In the genomic region with DNA sequence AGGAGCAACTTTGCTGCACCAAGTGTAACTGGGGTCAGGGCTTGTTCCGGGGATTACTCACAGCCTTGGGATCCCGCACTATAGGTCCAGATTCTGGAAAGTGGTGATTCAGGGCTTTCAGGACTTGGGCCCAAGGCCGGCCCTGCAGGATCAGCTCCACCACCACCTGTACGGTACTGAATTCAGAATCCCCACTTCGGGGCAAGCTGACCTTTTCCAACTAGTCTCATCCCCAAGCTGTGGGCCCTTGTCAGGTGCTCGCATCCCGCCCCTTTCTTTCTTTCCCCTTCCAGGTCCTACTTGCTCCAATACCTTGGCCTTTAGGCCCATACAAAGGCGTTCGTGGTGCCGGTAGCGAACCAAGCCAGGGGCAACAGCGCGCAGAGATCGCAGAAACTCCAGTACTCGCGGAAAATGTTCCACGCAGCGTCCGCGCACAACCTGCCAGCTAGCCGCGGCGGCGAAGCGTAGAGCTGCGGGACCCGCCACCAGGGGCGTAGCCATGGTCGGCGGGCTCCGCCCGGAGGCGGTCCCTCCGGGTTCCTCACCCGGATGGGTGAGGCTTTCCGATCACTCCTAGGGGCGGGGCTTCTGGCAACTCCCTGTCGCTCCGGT, we compare ENCODE assay signal across 8 cellular contexts. TPM values are rescaled to one million over a fixed set of nuclear protein-coding genes. Genes with fewer than 3 reads are reported as not detected.
DNase-seq lines count a peak whose midpoint lies in the region; ATAC-seq, FAIRE-seq and TF ChIP-seq lines count a peak whose summit lies in the region.

No MANE protein-coding gene starts in this region.

- H3K36me3 ChIP-seq in Karpas-422 (ENCODE audit: insufficient read depth, low read length) (peaks cover 40% of the 10 kb centered on the region), SJSA1 (peaks cover 45% of the 10 kb centered on the region), pancreas (peaks cover 3 to 30% (median 16%) of the 10 kb centered on the region in 3 donors), upper lobe of left lung (peaks cover 12 to 43% (median 40%) of the 10 kb centered on the region in 4 donors)

- H3K36me3 Mint-ChIP-seq in activated naive CD8-positive, alpha-beta T cell, result no peaks in the 10 kb centered on the region

- no peaks in the 10 kb centered on the region for H3K9me3 Mint-ChIP-seq in activated naive CD8-positive, alpha-beta T cell (ENCODE audit: low read depth)

- H3K9me2 ChIP-seq in Karpas-422 (replicated peaks; ENCODE audit: insufficient read depth, low read length), result no peaks in the 10 kb centered on the region

- H3K27ac ChIP-seq in Karpas-422 (ENCODE audit: low read length) (peak overlapping the region; percentile 89), SJSA1 (peak overlapping the region; percentile 97), pancreas (peak overlapping the region; percentile 98 to 100 (median 100)), upper lobe of left lung (peak overlapping the region; percentile 97 to 100 (median 98))

- H3K4me1 ChIP-seq in Karpas-422 (ENCODE audit: low read length) (peaks cover 37% of the 10 kb centered on the region), SJSA1 (replicated peaks) (peaks cover 12% of the 10 kb centered on the region), pancreas (peaks cover 14 to 27% (median 23%) of the 10 kb centered on the region in 3 donors), upper lobe of left lung (peaks cover 34 to 46% (median 38%) of the 10 kb centered on the region in 4 donors)

- peaks cover 6% of the 10 kb centered on the region; the same call in 1 of the 2 replicates for H4K20me1 ChIP-seq in Karpas-422 (ENCODE audit: insufficient read depth, low read depth, low read length)

- H3K79me2 ChIP-seq in Karpas-422 (ENCODE audit: low read length), result peaks cover 27% of the 10 kb centered on the region

- TF ChIP-seq EP300 in upper lobe of left lung (IDR thresholded peaks at IDR 0.05), result no peak

- DNase-seq in GDM1 (lab: John Stamatoyannopoulos, UW) (peak; percentile 92), GOT3 (lab: John Stamatoyannopoulos, UW) (peak; percentile 87), Karpas-422 (peak; percentile 98), SJSA1 (ENCODE audit: low read depth in 1 of 2, low spot score in 2 of 2) (peak; percentile 95 to 99), Right ventricle myocardium inferior (ENCODE audit: missing footprints) (peak; percentile 95), pancreas (peak; percentile 93 to 97 (median 94)), upper lobe of left lung (peak; percentile 95 to 97)

- H3K9me3 ChIP-seq in Karpas-422 (ENCODE audit: low read length), result no peaks in the 10 kb centered on the region
- H3K9me3 ChIP-seq in SJSA1 (replicated peaks), result no peaks in the 10 kb centered on the region
- H3K9me3 ChIP-seq in pancreas, result no peaks in the 10 kb centered on the region
- H3K9me3 ChIP-seq in upper lobe of left lung, result no peaks in the 10 kb centered on the region

- WGBS in pancreas, 2 donors, result 1% methylated on average over 36 to 39 of the region's 39 CpGs
- WGBS in upper lobe of left lung, 2 donors, result 2 to 4% methylated on average over 16 to 33 of the region's 39 CpGs

- peak overlapping the region; percentile 97 for H3K4me3 Mint-ChIP-seq in activated naive CD8-positive, alpha-beta T cell

- H2AFZ ChIP-seq in Karpas-422 (ENCODE audit: low read length), result peak overlapping the region; percentile 40; the same call in 1 of the 2 replicates

- H3K4me2 ChIP-seq in Karpas-422 (ENCODE audit: low read depth, low read length, poor library complexity, severe bottlenecking), result peak overlapping the region; percentile 92

- H3K4me1 Mint-ChIP-seq in activated naive CD8-positive, alpha-beta T cell (ENCODE audit: low read depth), result peaks cover 63% of the 10 kb centered on the region

- H3K27ac Mint-ChIP-seq in activated naive CD8-positive, alpha-beta T cell, result peak overlapping the region; percentile 100

- FAIRE-seq in pancreas (lab: Jason Lieb, UNC), result no peak

- intact Hi-C loops in Right ventricle myocardium inferior (cut with DNase I) (loop anchor here (1.0 to 2.0 kb wide), 3 partner anchors 27 to 195 kb away; partner anchors contain the start of gene RABGGTA), pancreas (cut with DNase I) (no loop called here)

- no peak for TF ChIP-seq POLR2A in upper lobe of left lung (IDR thresholded peaks at IDR 0.05)

- TF ChIP-seq CTCF in pancreas (IDR thresholded peaks at IDR 0.05) (peak; percentile 47 to 64 (median 63)), upper lobe of left lung (IDR thresholded peaks at IDR 0.05) (peak; percentile 57 to 90 (median 88))

- peak overlapping the region; percentile 79 for H3K9ac ChIP-seq in Karpas-422 (ENCODE audit: low read length)

- ATAC-seq in Right ventricle myocardium inferior (peak; percentile 94), pancreas (peak; percentile 91 to 95 (median 92)), upper lobe of left lung (ENCODE audit: low FRiP score in 2 of 2) (peak; percentile 96 to 98)

- H3K27me3 Mint-ChIP-seq in activated naive CD8-positive, alpha-beta T cell, result no peaks in the 10 kb centered on the region

- H3K27me3 ChIP-seq in Karpas-422 (ENCODE audit: low read length), result no peaks in the 10 kb centered on the region
- H3K27me3 ChIP-seq in SJSA1 (replicated peaks), result no peaks in the 10 kb centered on the region
- no peaks in the 10 kb centered on the region for H3K27me3 ChIP-seq in pancreas
- H3K27me3 ChIP-seq in upper lobe of left lung, result no peaks in the 10 kb centered on the region

- H3K4me3 ChIP-seq in Karpas-422 (ENCODE audit: low read length) (peak overlapping the region; percentile 79), SJSA1 (peak overlapping the region; percentile 52), pancreas (peak overlapping the region; percentile 42 to 79 (median 60)), upper lobe of left lung (peak overlapping the region; percentile 61 to 93 (median 66))

RNA-seq across cellular contexts. Expression of gene TINF2, which starts 0.5 kb away (rescaled TPM):
- 81.1 and 104 TPM in 2 replicates for total RNA-seq in Karpas-422 (2014; rRNA removed; shearing (Covaris generic); ENCODE audit: low replicate concordance)
- 31.1 and 53.0 TPM in 2 replicates for total RNA-seq in SJSA1 (2014; rRNA removed; shearing (Covaris generic))
- total RNA-seq in Right ventricle myocardium inferior, result 33.0 TPM
- 10 to 100 TPM; 32.1 to 42.6 (median 34.4) TPM for total RNA-seq in pancreas
- polyA plus RNA-seq in pancreas, result 10 to 100 TPM; 23.8 to 43.8 TPM
- total RNA-seq in upper lobe of left lung, result 100 to 1,000 TPM in 1 of 6 donors, 10 to 100 TPM in 5; 46.1 to 109 (median 86.4) TPM

RNA-seq across cellular contexts. Expression of gene GMPR2, which starts 9.2 kb away (rescaled TPM):
- total RNA-seq in Karpas-422 (2014; rRNA removed; shearing (Covaris generic); ENCODE audit: low replicate concordance), result 132 and 164 TPM in 2 replicates
- total RNA-seq in SJSA1 (2014; rRNA removed; shearing (Covaris generic)), result 46.1 and 64.8 TPM in 2 replicates
- total RNA-seq in Right ventricle myocardium inferior (29.1 TPM), pancreas (10 to 100 TPM; 24.3 to 37.0 (median 28.6) TPM), upper lobe of left lung (10 to 100 TPM; 26.2 to 76.9 (median 47.2) TPM)
- 10 to 100 TPM; 23.6 to 48.1 TPM for polyA plus RNA-seq in pancreas

RNA-seq across cellular contexts. Expression of gene NEDD8, which starts 9.8 kb away (rescaled TPM):
- 293 and 323 TPM in 2 replicates for total RNA-seq in Karpas-422 (2014; rRNA removed; shearing (Covaris generic); ENCODE audit: low replicate concordance)
- total RNA-seq in SJSA1 (2014; rRNA removed; shearing (Covaris generic)), result 234 and 316 TPM in 2 replicates
- total RNA-seq in Right ventricle myocardium inferior (218 TPM), pancreas (10 to 100 TPM; 32.5 to 65.1 (median 46.9) TPM), upper lobe of left lung (100 to 1,000 TPM in 4 of 6 donors, 10 to 100 TPM in 2; 39.8 to 144 (median 121) TPM)
- polyA plus RNA-seq in pancreas, result 100 to 1,000 TPM in 1 of 2 donors, 10 to 100 TPM in 1; 62.8 to 118 TPM

RNA-seq across cellular contexts. Expression of gene TGM1, which starts 21.0 kb away (rescaled TPM):
- 1.3 and 5.2 TPM in 2 replicates for total RNA-seq in Karpas-422 (2014; rRNA removed; shearing (Covaris generic); ENCODE audit: low replicate concordance)
- 0.76 TPM in 1 of 2 replicates, not detected in the other for total RNA-seq in SJSA1 (2014; rRNA removed; shearing (Covaris generic))
- total RNA-seq in Right ventricle myocardium inferior (1.1 TPM), pancreas (1 to 10 TPM; 1.2 to 3.8 (median 2.2) TPM), upper lobe of left lung (10 to 100 TPM in 4 of 6 donors, 1 to 10 TPM in 2; 9.1 to 29.2 (median 11.1) TPM)
- 1 to 10 TPM; 4.8 to 5.4 TPM for polyA plus RNA-seq in pancreas

RNA-seq across cellular contexts. Expression of gene MDP1, which starts 26.1 kb away (rescaled TPM):
- 30.7 and 35.4 TPM in 2 replicates for total RNA-seq in Karpas-422 (2014; rRNA removed; shearing (Covaris generic); ENCODE audit: low replicate concordance)
- 13.6 and 30.8 TPM in 2 replicates for total RNA-seq in SJSA1 (2014; rRNA removed; shearing (Covaris generic))
- total RNA-seq in Right ventricle myocardium inferior (17.0 TPM), pancreas (10 to 100 TPM in 2 of 6 donors, 1 to 10 TPM in 4; 7.8 to 11.9 (median 9.3) TPM), upper lobe of left lung (10 to 100 TPM in 4 of 6 donors, 1 to 10 TPM in 2; 8.1 to 21.1 (median 12.7) TPM)
- polyA plus RNA-seq in pancreas, result 10 to 100 TPM; 20.4 to 31.7 TPM

Comparison
In these comparisons a context has a peak if more than half of its experiments do, and no peak if none do; other contexts are left out.
1. Peak in every context shown above with its lines: DNase-seq, ATAC-seq, H3K4me3 ChIP-seq and H3K27ac ChIP-seq.